In genomic region chr20:20003088-20003954, GRCh38 we compare ENCODE assay signal across 8 cellular contexts. TPM values are rescaled to one million over a fixed set of nuclear protein-coding genes. Genes with fewer than 3 reads are reported as not detected.
DNase-seq lines count a peak whose midpoint lies in the region; ATAC-seq, FAIRE-seq and TF ChIP-seq lines count a peak whose summit lies in the region.

No MANE protein-coding gene starts in this region.

- no peak overlapping the region for H2AFZ ChIP-seq in keratinocyte (ENCODE audit: control insufficient read depth, low read length)

- H3K36me3 Mint-ChIP-seq in activated CD4-positive, alpha-beta T cell treated with anti-CD3 and anti-CD28 coated beads for 36 hours (ENCODE audit: low read depth), result no peaks in the 10 kb centered on the region
- no peaks in the 10 kb centered on the region for H3K36me3 Mint-ChIP-seq in activated naive CD4-positive, alpha-beta T cell treated with anti-CD3 and anti-CD28 coated beads, Interleukin-2, amount 10 ng/mL, durations not matched to agents 7 days and 5 days
- H3K36me3 Mint-ChIP-seq in stimulated activated memory B cell treated with anti-CD40 and anti-IgM and Interleukin-4, amounts not matched to agents 10 μg/mL and 1 μg/mL and 100 μg/mL, for 72 hours, result no peaks in the 10 kb centered on the region

- ATAC-seq in activated CD4-positive, alpha-beta T cell treated with anti-CD3 and anti-CD28 coated beads for 36 hours, result peak; percentile 98
- ATAC-seq in stimulated activated memory B cell treated with anti-CD40 and anti-IgM and Interleukin-4, amounts not matched to agents 10 μg/mL and 1 μg/mL and 100 μg/mL, for 72 hours, result peak; percentile 47
- ATAC-seq in HG03378 (IDR thresholded peaks at IDR 0.05; ENCODE audit: unreplicated experiment) (no peak), HG02571 (IDR thresholded peaks at IDR 0.05; ENCODE audit: unreplicated experiment) (no peak)

- H3K27ac ChIP-seq in keratinocyte (ENCODE audit: control insufficient read depth, insufficient read depth, low read length), result peak overlapping the region; percentile 5

- H3K27me3 Mint-ChIP-seq in activated CD4-positive, alpha-beta T cell treated with anti-CD3 and anti-CD28 coated beads for 36 hours, result peaks cover 38% of the 10 kb centered on the region
- peaks cover 65% of the 10 kb centered on the region for H3K27me3 Mint-ChIP-seq in activated naive CD4-positive, alpha-beta T cell treated with anti-CD3 and anti-CD28 coated beads, Interleukin-2, amount 10 ng/mL, durations not matched to agents 7 days and 5 days
- H3K27me3 Mint-ChIP-seq in stimulated activated memory B cell treated with anti-CD40 and anti-IgM and Interleukin-4, amounts not matched to agents 10 μg/mL and 1 μg/mL and 100 μg/mL, for 72 hours, result peaks cover 60% of the 10 kb centered on the region

- H3K27ac Mint-ChIP-seq in activated CD4-positive, alpha-beta T cell treated with anti-CD3 and anti-CD28 coated beads for 36 hours, result peak overlapping the region; percentile 81
- no peak overlapping the region for H3K27ac Mint-ChIP-seq in activated naive CD4-positive, alpha-beta T cell treated with anti-CD3 and anti-CD28 coated beads, Interleukin-2, amount 10 ng/mL, durations not matched to agents 7 days and 5 days
- H3K27ac Mint-ChIP-seq in stimulated activated memory B cell treated with anti-CD40 and anti-IgM and Interleukin-4, amounts not matched to agents 10 μg/mL and 1 μg/mL and 100 μg/mL, for 72 hours, result peak overlapping the region; percentile 31

- no peaks in the 10 kb centered on the region for H4K20me1 ChIP-seq in keratinocyte (ENCODE audit: control insufficient read depth, extremely low read depth, insufficient read depth, low read length)

- peak overlapping the region; percentile 17 for H3K4me2 ChIP-seq in keratinocyte (ENCODE audit: control insufficient read depth, extremely low read depth, insufficient read depth, low read depth, low read length)

- no peaks in the 10 kb centered on the region for H3K9me1 ChIP-seq in keratinocyte (ENCODE audit: control insufficient read depth, extremely low read depth, insufficient read depth, low read length)

- peaks cover 17% of the 10 kb centered on the region for H3K4me1 ChIP-seq in keratinocyte (ENCODE audit: control insufficient read depth, extremely low read depth, insufficient read depth, low read length)

- peak; percentile 74 for DNase-seq in activated CD4-positive, alpha-beta T cell treated with anti-CD3 and anti-CD28 coated beads for 36 hours
- no peak for DNase-seq in activated CD4-positive, alpha-beta T cell treated with anti-CD3 and anti-CD28 coated beads, Interleukin-2, amount 50 U/mL, for 4 hours
- DNase-seq in activated naive CD4-positive, alpha-beta T cell treated with anti-CD3 and anti-CD28 coated beads, Interleukin-2, amount 10 ng/mL, durations not matched to agents 7 days and 5 days, result peak; percentile 32
- DNase-seq in keratinocyte (ENCODE audit: low read depth, low spot score) (no peak), HTR-8/SVneo (ENCODE audit: insufficient read length, low spot score) (no peak)

- no peaks in the 10 kb centered on the region for H3K27me3 ChIP-seq in keratinocyte (ENCODE audit: control insufficient read depth, extremely low read depth, insufficient read depth, low read length)

- peak; percentile 71 for FAIRE-seq in keratinocyte (lab: Jason Lieb, UNC)
- no peak for FAIRE-seq in HTR-8/SVneo (lab: Jason Lieb, UNC)

- CTCF ChIA-PET in activated CD4-positive, alpha-beta T cell treated with anti-CD3 and anti-CD28 coated beads for 36 hours (lab: Charles Lee), result interaction anchor here (1.0 to 1.4 kb wide), 3 partner anchors 9 to 235 kb away, joined by 3 to 6 read pairs (median 3); no protein-coding TSS in a partner anchor
- CTCF ChIA-PET in activated naive CD4-positive, alpha-beta T cell treated with anti-CD3 and anti-CD28 coated beads, Interleukin-2, amount 10 ng/mL, durations not matched to agents 7 days and 5 days (lab: Charles Lee), result interaction anchor here (0.7 kb wide), 1 partner anchor 11 kb away, joined by 3 read pairs; no protein-coding TSS in a partner anchor

- H3K9me3 Mint-ChIP-seq in activated CD4-positive, alpha-beta T cell treated with anti-CD3 and anti-CD28 coated beads for 36 hours (ENCODE audit: low read depth), result no peaks in the 10 kb centered on the region
- no peaks in the 10 kb centered on the region for H3K9me3 Mint-ChIP-seq in activated naive CD4-positive, alpha-beta T cell treated with anti-CD3 and anti-CD28 coated beads, Interleukin-2, amount 10 ng/mL, durations not matched to agents 7 days and 5 days
- no peaks in the 10 kb centered on the region for H3K9me3 Mint-ChIP-seq in stimulated activated memory B cell treated with anti-CD40 and anti-IgM and Interleukin-4, amounts not matched to agents 10 μg/mL and 1 μg/mL and 100 μg/mL, for 72 hours

- no peak for TF ChIP-seq CTCF in keratinocyte (optimal IDR thresholded peaks at IDR 0.05 in 1 of 3, IDR thresholded peaks at IDR 0.05 in 1 of 3, conservative IDR thresholded peaks at IDR 0.05 in 1 of 3; ENCODE audit: extremely low read depth in 1 of 3, insufficient read depth in 2 of 3, low read length in 3 of 3)

- H3K4me3 Mint-ChIP-seq in activated CD4-positive, alpha-beta T cell treated with anti-CD3 and anti-CD28 coated beads for 36 hours, result peak overlapping the region; percentile 59
- H3K4me3 Mint-ChIP-seq in activated naive CD4-positive, alpha-beta T cell treated with anti-CD3 and anti-CD28 coated beads, Interleukin-2, amount 10 ng/mL, durations not matched to agents 7 days and 5 days, result peak overlapping the region; percentile 29
- H3K4me3 Mint-ChIP-seq in stimulated activated memory B cell treated with anti-CD40 and anti-IgM and Interleukin-4, amounts not matched to agents 10 μg/mL and 1 μg/mL and 100 μg/mL, for 72 hours, result peak overlapping the region; percentile 52

- H3K79me2 ChIP-seq in keratinocyte (ENCODE audit: control insufficient read depth, insufficient read depth, low read length), result peaks cover 20% of the 10 kb centered on the region

- peak overlapping the region in 2 of 3 experiments; percentile 7 to 22 for H3K4me3 ChIP-seq in keratinocyte (ENCODE audit: control insufficient read depth in 2 of 3, extremely low read depth in 1 of 3, insufficient read depth in 2 of 3, low read depth in 1 of 3, low read length in 3 of 3)

- dilution Hi-C loops in keratinocyte (cut with MboI; ENCODE audit: extremely low pct_ligation_motif_present, low sequenced_read_pairs), result no loop called here

- peak overlapping the region; percentile 7 for H3K9ac ChIP-seq in keratinocyte (ENCODE audit: control insufficient read depth, extremely low read depth, insufficient read depth, low read length)

- H3K4me1 Mint-ChIP-seq in activated CD4-positive, alpha-beta T cell treated with anti-CD3 and anti-CD28 coated beads for 36 hours, result peaks cover 15% of the 10 kb centered on the region
- H3K4me1 Mint-ChIP-seq in activated naive CD4-positive, alpha-beta T cell treated with anti-CD3 and anti-CD28 coated beads, Interleukin-2, amount 10 ng/mL, durations not matched to agents 7 days and 5 days, result peaks cover 12% of the 10 kb centered on the region
- peaks cover 16% of the 10 kb centered on the region for H3K4me1 Mint-ChIP-seq in stimulated activated memory B cell treated with anti-CD40 and anti-IgM and Interleukin-4, amounts not matched to agents 10 μg/mL and 1 μg/mL and 100 μg/mL, for 72 hours

- POLR2A ChIA-PET in activated CD4-positive, alpha-beta T cell treated with anti-CD3 and anti-CD28 coated beads for 36 hours (lab: Charles Lee), result no interaction called here

- H3K36me3 ChIP-seq in keratinocyte (ENCODE audit: control insufficient read depth in 2 of 2, extremely low read depth in 1 of 2, insufficient read depth in 2 of 2, low read length in 2 of 2), result peaks cover 29 to 37% of the 10 kb centered on the region in 2 experiments

- intact Hi-C loops in activated CD4-positive, alpha-beta T cell treated with anti-CD3 and anti-CD28 coated beads for 36 hours (cut with DNase I, micrococcal nuclease), result no loop called here

- H3K9me3 ChIP-seq in keratinocyte (ENCODE audit: control insufficient read depth, low read depth, low read length), result no peaks in the 10 kb centered on the region

RNA-seq across cellular contexts. Expression of gene NAA20, which starts 13.8 kb away (rescaled TPM):
- total RNA-seq in activated CD4-positive, alpha-beta T cell treated with anti-CD3 and anti-CD28 coated beads for 36 hours, result 10 to 100 TPM; 58.6 to 88.7 TPM
- 114 to 204 TPM (median 126 TPM) in 3 replicates for polyA plus RNA-seq in keratinocyte
- 56.6 TPM for polyA plus RNA-seq in keratinocyte (2011; ENCODE audit: low read depth)
- 99.3 and 174 TPM in 2 replicates for polyA plus RNA-seq in keratinocyte (2011; cell fraction: cytosol; rRNA removed)
- 69.8 and 104 TPM in 2 replicates for polyA plus RNA-seq in keratinocyte (2011; cell fraction: nucleus; rRNA removed)
- polyA plus RNA-seq in keratinocyte (2012; ENCODE audit: low replicate concordance), result 114 and 120 TPM in 2 replicates
- 17.5 to 64.3 TPM (median 32.5 TPM) in 3 replicates for polyA minus RNA-seq in keratinocyte
- polyA minus RNA-seq in keratinocyte (2011; cell fraction: cytosol; rRNA and poly(A)+ RNA removed), result 47.4 TPM
- polyA minus RNA-seq in keratinocyte (2011; cell fraction: nucleus; rRNA and poly(A)+ RNA removed), result 24.8 and 28.8 TPM in 2 replicates

RNA-seq across cellular contexts. Expression of gene CRNKL1, which starts 48.9 kb away (rescaled TPM):
- 10 to 100 TPM; 19.9 to 22.2 TPM for total RNA-seq in activated CD4-positive, alpha-beta T cell treated with anti-CD3 and anti-CD28 coated beads for 36 hours
- 6.1 to 11.0 TPM (median 9.4 TPM) in 3 replicates for polyA plus RNA-seq in keratinocyte
- polyA plus RNA-seq in keratinocyte (2011; ENCODE audit: low read depth), result 16.9 TPM
- polyA plus RNA-seq in keratinocyte (2011; cell fraction: cytosol; rRNA removed), result 5.7 and 9.1 TPM in 2 replicates
- 7.7 and 11.5 TPM in 2 replicates for polyA plus RNA-seq in keratinocyte (2011; cell fraction: nucleus; rRNA removed)
- polyA plus RNA-seq in keratinocyte (2012; ENCODE audit: low replicate concordance), result 12.4 and 15.7 TPM in 2 replicates
- polyA minus RNA-seq in keratinocyte, result 2.5 to 10.4 TPM (median 4.9 TPM) in 3 replicates
- polyA minus RNA-seq in keratinocyte (2011; cell fraction: cytosol; rRNA and poly(A)+ RNA removed), result 6.1 TPM
- 5.1 and 7.7 TPM in 2 replicates for polyA minus RNA-seq in keratinocyte (2011; cell fraction: nucleus; rRNA and poly(A)+ RNA removed)

RNA-seq across cellular contexts. Expression of gene CFAP61, which starts 49.0 kb away (rescaled TPM):
- total RNA-seq in activated CD4-positive, alpha-beta T cell treated with anti-CD3 and anti-CD28 coated beads for 36 hours, result under 1 TPM; 0.39 to 0.51 TPM
- polyA plus RNA-seq in keratinocyte, result 0.15 to 0.61 TPM (median 0.25 TPM) in 3 replicates
- not detected for polyA plus RNA-seq in keratinocyte (2011; ENCODE audit: low read depth)
- polyA plus RNA-seq in keratinocyte (2011; cell fraction: cytosol; rRNA removed), result 0.07 and 0.19 TPM in 2 replicates
- 0.11 and 0.45 TPM in 2 replicates for polyA plus RNA-seq in keratinocyte (2011; cell fraction: nucleus; rRNA removed)
- polyA plus RNA-seq in keratinocyte (2012; ENCODE audit: low replicate concordance), result not detected in 2 replicates
- polyA minus RNA-seq in keratinocyte, result 1.6 TPM in 1 of 3 replicates, not detected in the others
- not detected for polyA minus RNA-seq in keratinocyte (2011; cell fraction: cytosol; rRNA and poly(A)+ RNA removed)
- polyA minus RNA-seq in keratinocyte (2011; cell fraction: nucleus; rRNA and poly(A)+ RNA removed), result not detected in 2 replicates

Comparison
In these comparisons a context has a peak if more than half of its experiments do, and no peak if none do; other contexts are left out.
1. DNase-seq: peak in activated CD4-positive, alpha-beta T cell treated with anti-CD3 and anti-CD28 coated beads for 36 hours (single experiment) and activated naive CD4-positive, alpha-beta T cell treated with anti-CD3 and anti-CD28 coated beads, Interleukin-2, amount 10 ng/mL, durations not matched to agents 7 days and 5 days (single experiment); none in activated CD4-positive, alpha-beta T cell treated with anti-CD3 and anti-CD28 coated beads, Interleukin-2, amount 50 U/mL, for 4 hours (0 of 2), keratinocyte (single experiment) and HTR-8/SVneo (single experiment).
2. ATAC-seq: peak in activated CD4-positive, alpha-beta T cell treated with anti-CD3 and anti-CD28 coated beads for 36 hours (single experiment) and stimulated activated memory B cell treated with anti-CD40 and anti-IgM and Interleukin-4, amounts not matched to agents 10 μg/mL and 1 μg/mL and 100 μg/mL, for 72 hours (single experiment); none in HG03378 (single experiment) and HG02571 (single experiment).
3. Peak in every context shown above with its lines, with median percentiles within 50 percentile points of each other: H3K4me3 Mint-ChIP-seq.